Comparison of ENCODE assay signal across 8 cellular contexts in genomic region chr7:1159933-1160664, GRCh38.
A peak's percentile ranks its signal among the peaks of the same experiment; 100 is the strongest.
DNase-seq lines count a peak whose midpoint lies in the region; ATAC-seq and FAIRE-seq lines count a peak whose summit lies in the region.

ZFAND2A (minus strand) TSS chr7:1160196; CDS start chr7:1158212, 1,984 bp downstream.

- H3K27ac ChIP-seq in effector memory CD4-positive, alpha-beta T cell (ENCODE audit: insufficient read depth, low read length, poor library complexity, severe bottlenecking), result peak within 1 kb of the TSS; percentile 93

- H3K4me3 ChIP-seq in effector memory CD4-positive, alpha-beta T cell (ENCODE audit: insufficient read depth, low read depth, low read length, poor library complexity, severe bottlenecking), result peak within 1 kb of the TSS; percentile 98

- DNase-seq in COR-L47 (lab: John Stamatoyannopoulos, UW) (peak; percentile 93), HTR-8/SVneo (ENCODE audit: insufficient read length, low spot score) (peak; percentile 100), NOMO-1 treated with DMSO at 0.1 percent for 48 hours (lab: John Stamatoyannopoulos, UW; ENCODE audit: unreplicated experiment) (peak; percentile 98), memory B cell (ENCODE audit: low spot score in 2 of 2) (peak; percentile 95 to 98)
- peak; percentile 97 to 99 for DNase-seq in activated CD8-positive, alpha-beta memory T cell treated with anti-CD3 and anti-CD28 coated beads for 4 hours (ENCODE audit: low read depth in 2 of 2)
- peak; percentile 97 to 99 (median 97) for DNase-seq in effector memory CD4-positive, alpha-beta T cell
- peak; percentile 98 for DNase-seq in stimulated activated CD8-positive, alpha-beta memory T cell treated with anti-CD3 and anti-CD28 coated beads, Interleukin-12 subunit alpha, Interleukin-12 subunit beta, amount 100 ng/mL, for 1 hour (ENCODE audit: low read depth)

- ATAC-seq in GM21367 (IDR thresholded peaks at IDR 0.05; ENCODE audit: unreplicated experiment) (peak; percentile 93), memory B cell (ENCODE audit: low read depth) (peak; percentile 96)

- H3K27me3 Mint-ChIP-seq in memory B cell, result no peaks in the 10 kb centered on the region

- FAIRE-seq in HTR-8/SVneo (lab: Jason Lieb, UNC), result peak; percentile 91

- peaks cover 17% of the 10 kb centered on the region for H3K4me1 Mint-ChIP-seq in memory B cell

- peaks cover 15% of the 10 kb centered on the region for H3K4me1 ChIP-seq in effector memory CD4-positive, alpha-beta T cell (ENCODE audit: control insufficient read depth, insufficient read depth, low read length, poor library complexity, severe bottlenecking)

- H3K27ac Mint-ChIP-seq in memory B cell, result peak within 1 kb of the TSS; percentile 90

- peaks cover 3% of the 10 kb centered on the region for H3K36me3 Mint-ChIP-seq in memory B cell

- no peaks in the 10 kb centered on the region for H3K9me3 Mint-ChIP-seq in memory B cell

- no peaks in the 10 kb centered on the region for H3K9me3 ChIP-seq in effector memory CD4-positive, alpha-beta T cell (ENCODE audit: control insufficient read depth, low read length)

- peak within 1 kb of the TSS; percentile 87 for H3K4me3 Mint-ChIP-seq in memory B cell

- no peaks in the 10 kb centered on the region for H3K27me3 ChIP-seq in effector memory CD4-positive, alpha-beta T cell (replicated peaks; ENCODE audit: control insufficient read depth, insufficient read depth, low read length, poor library complexity, severe bottlenecking)

- peaks cover 22% of the 10 kb centered on the region for H3K36me3 ChIP-seq in effector memory CD4-positive, alpha-beta T cell (ENCODE audit: control insufficient read depth, insufficient read depth, low read length)

Comparison
In these comparisons a context has a peak if more than half of its experiments do, and no peak if none do; other contexts are left out.
1. Peak in every context shown above with its lines: DNase-seq, ATAC-seq, H3K4me3 ChIP-seq and H3K27ac ChIP-seq.